22 cellular contexts compared by ENCODE assay signal in the genomic region with DNA sequence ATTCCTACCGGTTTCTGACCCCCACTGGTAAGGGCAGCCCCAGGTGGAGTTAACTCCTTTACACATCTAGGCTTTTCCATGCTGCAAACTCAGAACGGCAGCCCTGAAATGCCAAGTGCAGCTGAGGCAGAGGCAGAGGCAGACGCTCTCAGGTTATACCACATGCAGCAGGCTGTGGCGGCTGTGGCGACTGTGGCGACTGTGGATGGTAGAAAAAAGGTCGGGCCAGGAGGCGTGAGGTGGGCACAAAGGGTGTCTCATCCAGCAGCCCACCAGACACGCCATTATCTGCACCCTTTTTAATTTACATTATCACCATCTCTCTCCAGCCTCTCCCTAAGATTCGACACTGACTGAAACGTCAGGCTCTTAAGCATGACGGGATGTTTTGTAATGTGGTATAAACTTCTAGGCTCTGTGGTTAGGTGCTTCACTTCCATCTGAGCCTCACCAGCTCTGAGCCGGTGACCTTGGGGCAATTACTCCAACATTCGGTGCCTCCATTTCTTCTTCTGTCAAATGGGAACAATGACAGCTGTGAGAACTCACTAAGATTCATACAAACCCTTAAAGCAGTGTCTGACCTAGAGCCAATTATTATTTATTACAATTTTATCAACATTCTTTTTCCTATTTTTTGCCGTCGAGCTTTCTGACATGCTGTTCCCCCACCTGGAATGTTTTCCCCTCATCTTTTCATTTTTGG. TPM values are rescaled to one million over a fixed set of nuclear protein-coding genes. Genes with fewer than 3 reads are reported as not detected.
"Had no signal": no experiment of that assay in that cellular context is flagged by ENCODE, and none has a peak within 500 bp of the region (broad histone marks: within the 10 kb centered on the region; RNA-seq: fewer than 3 reads in every experiment).

No MANE protein-coding gene starts in this region.

- H3K9me3 ChIP-seq: gastrocnemius medialis, heart right ventricle, tibial artery, upper lobe of left lung, uterus had no signal

- ATAC-seq: esophagus mucosa, gastrocnemius medialis had no signal

- H3K27me3 ChIP-seq: gastrocnemius medialis, heart right ventricle, tibial artery, upper lobe of left lung, uterus had no signal

- H3K4me3 ChIP-seq: gastrocnemius medialis, heart right ventricle, tibial artery, upper lobe of left lung, uterus had no signal

- H3K27ac ChIP-seq: heart right ventricle, tibial artery, upper lobe of left lung, uterus had no signal

- H3K36me3 ChIP-seq: uterus had no signal

- H3K9me3 Mint-ChIP-seq: naive thymus-derived CD8-positive, alpha-beta T cell had no signal

- H3K27me3 Mint-ChIP-seq: naive thymus-derived CD8-positive, alpha-beta T cell had no signal

- H3K4me3 Mint-ChIP-seq: naive thymus-derived CD8-positive, alpha-beta T cell had no signal

- DNase-seq: cortex of kidney; effector memory CD4-positive, alpha-beta T cell; gastrocnemius medialis; heart right ventricle; hypothalamus; kidney glomerular epithelial cell; mesendoderm; naive thymus-derived CD8-positive, alpha-beta T cell; posterior cingulate gyrus; small intestine; stimulated activated CD4-positive, alpha-beta T cell treated with anti-CD3 and anti-CD28 coated beads, Interleukin-12 subunit alpha, Interleukin-12 subunit beta, amount 100 ng/mL, for 4 hours; stimulated activated naive CD4-positive, alpha-beta T cell treated with Interleukin-2 at 50 U/mL for 16 hours; tibial artery; uterus had no signal

- H3K4me1 ChIP-seq: heart right ventricle, tibial artery, upper lobe of left lung, uterus had no signal

RNA-seq across cellular contexts. Expression of gene LINC00237, which starts 27.9 kb away (rescaled TPM):
- total RNA-seq: esophagus mucosa; fibroblast of villous mesenchyme; gastrocnemius medialis; heart right ventricle; liver; lung microvascular endothelial cell; mononuclear cell; naive thymus-derived CD8-positive, alpha-beta T cell; osteocyte; pulmonary artery endothelial cell; upper lobe of left lung; uterus had no signal
